In genomic region chr15:101623367-101624304, GRCh38 we compare ENCODE assay signal across 19 cellular contexts.
"Had no signal": no experiment of that assay in that cellular context is flagged by ENCODE, and none has a peak within 500 bp of the region (broad histone marks: within the 10 kb centered on the region; RNA-seq: fewer than 3 reads in every experiment).

No MANE protein-coding gene starts in this region.

- ATAC-seq: body of pancreas, left colon, mucosa of descending colon, pancreas, right cardiac atrium, T-cell had no signal

- H3K9me3 ChIP-seq: body of pancreas, mucosa of descending colon, pancreas, testis, uterus had no signal

- H3K4me3 ChIP-seq: body of pancreas, cardiac muscle cell, mucosa of descending colon, pancreas, testis, uterus had no signal

- DNase-seq: activated CD4-positive, alpha-beta T cell treated with anti-CD3 and anti-CD28 coated beads for 48 hours; activated naive CD4-positive, alpha-beta T cell treated with Interleukin-2 at 50 U/mL for 16 hours; activated T-cell treated with anti-CD3 and anti-CD28 coated beads, Interleukin-2, amount 50 U/mL, for 1 hour; body of pancreas; left colon; mesenchymal stem cell; mucosa of descending colon; nephron progenitor cell; pancreas; right cardiac atrium; stimulated activated CD4-positive, alpha-beta T cell treated with anti-CD3 and anti-CD28 coated beads, Interleukin-12 subunit alpha, Interleukin-12 subunit beta, amount 100 ng/mL, for 4 hours; stimulated activated CD4-positive, alpha-beta T cell treated with anti-CD3 and anti-CD28 coated beads, Interleukin-4, amount 100 ng/mL, for 4 hours; T-cell; testis; trophoblast cell; uterus had no signal

- FAIRE-seq: endometrium, keratinocyte, pancreas had no signal

- H3K27me3 ChIP-seq: body of pancreas, cardiac muscle cell, pancreas, testis, uterus had no signal

- H3K4me1 ChIP-seq: body of pancreas, pancreas, testis, uterus had no signal

- H3K36me3 ChIP-seq: cardiac muscle cell, pancreas, uterus had no signal

- H3K27ac ChIP-seq: body of pancreas, cardiac muscle cell, pancreas, testis, uterus had no signal
